16 cellular contexts compared by ENCODE assay signal in the genomic region with DNA sequence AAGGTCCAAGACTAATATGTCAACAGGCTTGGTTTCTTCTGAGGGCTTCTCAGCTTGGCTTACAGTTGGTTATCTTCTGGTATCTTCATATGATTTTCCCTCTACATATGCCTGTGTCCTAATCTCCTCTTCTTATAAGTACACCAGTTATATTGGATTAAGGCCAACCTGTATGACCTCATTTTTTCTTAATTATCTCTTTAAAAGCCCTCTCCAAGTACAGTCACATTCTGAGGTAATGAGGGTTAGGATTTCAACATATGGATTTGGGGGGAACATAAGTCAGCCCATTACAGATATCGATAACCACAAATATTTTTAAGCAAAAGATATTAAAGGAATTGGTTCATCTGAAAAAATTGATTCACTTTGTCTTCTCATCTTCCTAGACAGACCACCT.
A peak's percentile ranks its signal among the peaks of the same experiment; 100 is the strongest.
DNase-seq lines count a peak whose midpoint lies in the region; FAIRE-seq and TF ChIP-seq lines count a peak whose summit lies in the region.
"Had no signal": no experiment of that assay in that cellular context is flagged by ENCODE, and none has a peak within 500 bp of the region (broad histone marks: within the 10 kb centered on the region; RNA-seq: fewer than 3 reads in every experiment).

No MANE protein-coding gene starts in this region.

- no peak for DNase-seq in D721Med (ENCODE audit: insufficient read length, low spot score)
- DNase-seq in NCI-H226 = peak; percentile 7
- DNase-seq in RKO (ENCODE audit: low spot score) = peak; percentile 12
- peak; percentile 32 for DNase-seq in fibroblast of mammary gland (ENCODE audit: low read depth)
- no peak for DNase-seq in KBM-7
- no peak for DNase-seq in hippocampal formation (lab: John Stamatoyannopoulos, UW)
- no peak for DNase-seq in NCI-H2029 (lab: John Stamatoyannopoulos, UW)
- no peak for DNase-seq in amniotic stem cell (lab: John Stamatoyannopoulos, UW)
- DNase-seq: DMS53, GDM1, NCI-H1092 treated with DMSO at 0.1 percent for 48 hours, NCI-H446 treated with DMSO at 0.1 percent for 48 hours, NCI-H748 treated with DMSO at 0.1 percent for 48 hours, Right ventricle myocardium superior had no signal

- in situ Hi-C loops in KBM-7 (cut with MboI; ENCODE audit: low pct_unique_long_range_greater_than_20kb, low sequenced_read_pairs) = no loop called here

- peak; percentile 51 for FAIRE-seq in D721Med (lab: Jason Lieb, UNC)
- FAIRE-seq: GM19239, H54 had no signal

- no peak for TF ChIP-seq CTCF in D721Med (IDR thresholded peaks at IDR 0.05; ENCODE audit: insufficient read depth, missing control alignments)
- TF ChIP-seq CTCF in fibroblast of mammary gland (conservative IDR thresholded peaks at IDR 0.05; ENCODE audit: control insufficient read depth, insufficient read depth, low read depth, low read length) = no peak

- no peak overlapping the region for H3K4me3 ChIP-seq in fibroblast of mammary gland (ENCODE audit: control insufficient read depth, low read depth, low read length)

Comparison
In these comparisons a context has a peak if more than half of its experiments do, and no peak if none do; other contexts are left out.
1. DNase-seq: peak in NCI-H226 (single experiment), RKO (single experiment) and fibroblast of mammary gland (single experiment); none in D721Med (single experiment), KBM-7 (single experiment), hippocampal formation (0 of 2), NCI-H2029 (single experiment) and amniotic stem cell (single experiment).